In the genomic region with DNA sequence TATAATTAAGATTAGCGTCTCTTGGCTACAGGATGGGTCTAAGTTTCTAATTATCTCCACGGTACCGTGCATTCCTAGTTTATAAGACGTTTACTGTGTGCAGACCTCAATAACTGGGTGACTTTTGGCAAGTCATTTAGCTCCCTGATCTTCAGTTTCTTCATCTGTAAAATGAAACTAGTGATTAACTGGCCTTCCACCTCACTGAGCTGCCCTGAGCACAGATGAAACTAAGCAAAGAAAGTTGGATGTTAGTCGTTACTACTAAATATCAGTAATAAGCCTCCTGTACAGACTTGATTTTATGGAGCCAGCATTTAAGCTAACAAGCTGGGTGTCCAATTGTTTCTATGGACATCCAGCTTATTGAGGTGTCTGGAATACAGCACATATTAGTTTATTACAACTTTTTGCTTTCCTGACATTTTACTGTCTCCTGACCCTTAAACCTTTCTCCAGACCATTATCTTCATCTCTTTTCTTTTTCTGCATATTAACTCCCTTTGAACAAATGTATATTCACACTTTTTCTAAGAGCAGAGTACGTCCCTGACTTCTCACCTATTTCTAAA, we compare ENCODE assay signal across 12 cellular contexts. TPM values are rescaled to one million over a fixed set of nuclear protein-coding genes. Genes with fewer than 3 reads are reported as not detected.
DNase-seq lines count a peak whose midpoint lies in the region; ATAC-seq and TF ChIP-seq lines count a peak whose summit lies in the region.
"Had no signal": no experiment of that assay in that cellular context is flagged by ENCODE, and none has a peak within 500 bp of the region (broad histone marks: within the 10 kb centered on the region; RNA-seq: fewer than 3 reads in every experiment).

No MANE protein-coding gene starts in this region.

- H3K4me1 ChIP-seq in cardiac muscle cell (ENCODE audit: low read depth) = no peaks in the 10 kb centered on the region
- peaks cover 0 to 12% of the 10 kb centered on the region in 2 donors for H3K4me1 ChIP-seq in right atrium auricular region

- H3K27ac Mint-ChIP-seq in type B pancreatic cell = no peak overlapping the region

- H3K4me3 Mint-ChIP-seq in type B pancreatic cell = peak overlapping the region; percentile 74

- peaks cover 4% of the 10 kb centered on the region for H3K4me1 Mint-ChIP-seq in type B pancreatic cell (ENCODE audit: unreplicated experiment)

- H3K27ac ChIP-seq in cardiac muscle cell (no peak overlapping the region), right atrium auricular region (no peak overlapping the region), KOPT-K1 (ENCODE audit: low read depth, low read length, poor library complexity, severe bottlenecking) (peak overlapping the region; percentile 94)
- H3K27ac ChIP-seq: BLaER1 treated with 17β-estradiol and CSF1 and Interleukin-3, amounts not matched to agents 10 nM and 100 nM had no signal

- H3K9me3 ChIP-seq in cardiac muscle cell (ENCODE audit: low read depth) (no peaks in the 10 kb centered on the region), right atrium auricular region (no peaks in the 10 kb centered on the region), KOPT-K1 (ENCODE audit: insufficient read depth, low read length, poor library complexity, severe bottlenecking) (no peaks in the 10 kb centered on the region)

- ATAC-seq in omental fat pad (ENCODE audit: low FRiP score) = no peak

- H3K36me3 Mint-ChIP-seq in type B pancreatic cell = no peaks in the 10 kb centered on the region

- H3K27me3 Mint-ChIP-seq in type B pancreatic cell = peaks cover 42% of the 10 kb centered on the region

- H3K9me3 Mint-ChIP-seq in type B pancreatic cell = no peaks in the 10 kb centered on the region

- H3K36me3 ChIP-seq in cardiac muscle cell (no peaks in the 10 kb centered on the region), right atrium auricular region (no peaks in the 10 kb centered on the region), KOPT-K1 (ENCODE audit: insufficient read depth, low read length) (no peaks in the 10 kb centered on the region)
- H3K36me3 ChIP-seq: BLaER1 treated with 17β-estradiol and CSF1 and Interleukin-3, amounts not matched to agents 10 nM and 100 nM had no signal

- H3K4me3 ChIP-seq in cardiac muscle cell (peak overlapping the region; percentile 31), right atrium auricular region (no peak overlapping the region), epithelial cell of proximal tubule (ENCODE audit: low read depth, low read length) (peak overlapping the region; percentile 56)
- H3K4me3 ChIP-seq: BLaER1 treated with 17β-estradiol and CSF1 and Interleukin-3, amounts not matched to agents 10 nM and 100 nM had no signal

- no peak for DNase-seq in cardiac muscle cell (ENCODE audit: low read depth in 1 of 2, low spot score in 1 of 2)
- DNase-seq in right atrium auricular region (ENCODE audit: low spot score) = no peak
- no peak for DNase-seq in epithelial cell of proximal tubule (ENCODE audit: low read depth)
- no peak for DNase-seq in type B pancreatic cell (ENCODE audit: extremely low spot score, unreplicated experiment)
- DNase-seq in omental fat pad (ENCODE audit: low spot score) = no peak
- no peak for DNase-seq in DMS79 (lab: John Stamatoyannopoulos, UW)
- no peak for DNase-seq in GM19238 (ENCODE audit: insufficient read length, low spot score)
- DNase-seq: amniotic stem cell, mesenchymal stem cell had no signal

- H3K27me3 ChIP-seq in cardiac muscle cell (peaks cover 88% of the 10 kb centered on the region), right atrium auricular region (peaks cover 5 to 7% of the 10 kb centered on the region in 2 donors)
- H3K27me3 ChIP-seq: BLaER1 treated with 17β-estradiol and CSF1 and Interleukin-3, amounts not matched to agents 10 nM and 100 nM had no signal

- TF ChIP-seq CTCF in cardiac muscle cell (IDR thresholded peaks at IDR 0.05; ENCODE audit: low read depth, low read length) (no peak), right atrium auricular region (IDR thresholded peaks at IDR 0.05) (no peak), epithelial cell of proximal tubule (conservative IDR thresholded peaks at IDR 0.05; ENCODE audit: low read depth, low read length) (no peak), type B pancreatic cell (conservative IDR thresholded peaks at IDR 0.05) (no peak), omental fat pad (IDR thresholded peaks at IDR 0.05) (no peak)

RNA-seq across cellular contexts. Expression of a gene that starts 1.1 kb away (rescaled TPM):
- total RNA-seq in cardiac muscle cell = 0.04 TPM in 1 of 2 replicates, not detected in the other
- polyA plus RNA-seq in cardiac muscle cell = not detected in 2 replicates
- not detected for total RNA-seq in right atrium auricular region
- 0.81 TPM in 1 of 2 replicates, not detected in the other for total RNA-seq in epithelial cell of proximal tubule
- 0.21 TPM in 1 of 2 replicates, not detected in the other for total RNA-seq in type B pancreatic cell (ENCODE audit: low replicate concordance)
- total RNA-seq in omental fat pad = under 1 TPM in 2 of 4 donors, not detected in 2; 0.12 to 0.46 TPM
- total RNA-seq: fibroblast of lung had no signal
- polyA plus RNA-seq: fibroblast of lung had no signal

RNA-seq across cellular contexts. Expression of a gene that starts 40.7 kb away (rescaled TPM):
- total RNA-seq in cardiac muscle cell (not detected in 2 replicates), right atrium auricular region (1 to 10 TPM in 1 of 2 donors, under 1 TPM in 1; 0.59 to 1.8 TPM), epithelial cell of proximal tubule (not detected in 2 replicates), type B pancreatic cell (ENCODE audit: low replicate concordance) (0.02 and 0.56 TPM in 2 replicates), omental fat pad (10 to 100 TPM in 3 of 4 donors, 1 to 10 TPM in 1; 9.1 to 29.2 (median 21.8) TPM)
- not detected in 2 replicates for polyA plus RNA-seq in cardiac muscle cell
- total RNA-seq: fibroblast of lung had no signal
- polyA plus RNA-seq: fibroblast of lung had no signal

Comparison
In these comparisons a context has a peak if more than half of its experiments do, and no peak if none do; other contexts are left out.
1. H3K4me3 ChIP-seq: peak in cardiac muscle cell (single experiment) and epithelial cell of proximal tubule (single experiment); none in right atrium auricular region (0 of 2).